ENCODE assay signal across 27 cellular contexts in genomic region chr22:29758068-29758622, GRCh38. TPM values are rescaled to one million over a fixed set of nuclear protein-coding genes. Genes with fewer than 3 reads are reported as not detected.
"Had no signal": no experiment of that assay in that cellular context is flagged by ENCODE, and none has a peak within 500 bp of the region (broad histone marks: within the 10 kb centered on the region; RNA-seq: fewer than 3 reads in every experiment).

No MANE protein-coding gene starts in this region.

- H3K36me3 ChIP-seq: MG63, Peyer's patch, SJSA1 had no signal

- DNase-seq: activated CD4-positive, alpha-beta memory T cell treated with anti-CD3 and anti-CD28 coated beads for 36 hours; activated CD4-positive, alpha-beta T cell treated with anti-CD3 and anti-CD28 coated beads, Interleukin-2, amount 10 ng/mL, durations not matched to agents 24 days and 14 days; activated CD4-positive, CD25-positive, alpha-beta regulatory T cell treated with anti-CD3 and anti-CD28 coated beads, Interleukin-2, amount 50 U/mL, for 72 hours; activated CD8-positive, alpha-beta memory T cell treated with anti-CD3 and anti-CD28 coated beads for 24 hours; activated effector memory CD4-positive, alpha-beta T cell treated with anti-CD3 and anti-CD28 coated beads, Interleukin-2, amount 50 U/mL, for 16 hours; activated naive CD4-positive, alpha-beta T cell treated with anti-CD3 and anti-CD28 coated beads for 36 hours; activated T-cell treated with anti-CD3 and anti-CD28 coated beads, Interleukin-2, amount 50 U/mL, for 4 hours; amygdala; central memory CD4-positive, alpha-beta T cell; MG63; MV-4-11; NCI-H1105; NCI-H1436; NCI-H1694 treated with DMSO at 0.1 percent for 48 hours; NCI-H2029 treated with DMSO at 0.1 percent for 48 hours; NCI-H345; NCI-H510A; NCI-H526 treated with DMSO at 0.1 percent for 48 hours; NK-92 treated with Interleukin-12 subunit alpha and Interleukin-12 subunit beta, amount 100 ng/mL, for 24 hours; Peyer's patch; SHP77; SW 1271 had no signal

- H3K4me1 ChIP-seq: Peyer's patch had no signal

- H3K4me3 ChIP-seq: MG63, Peyer's patch, SJSA1 had no signal

- ATAC-seq: activated T-cell treated with anti-CD3 and anti-CD28 coated beads, Interleukin-2, amount 50 U/mL, for 4 hours; SK-N-SH treated with all-trans-retinoic acid at 6 μM for 48 hours; WTC11 had no signal

- H3K9me3 ChIP-seq: MG63, Peyer's patch, SJSA1 had no signal

- H3K27ac ChIP-seq: Peyer's patch had no signal

- H3K27me3 ChIP-seq: MG63, Peyer's patch, SJSA1 had no signal

RNA-seq across cellular contexts. Expression of gene CABP7, which starts 38.3 kb away (rescaled TPM):
- total RNA-seq: activated CD4-positive, alpha-beta T cell treated with anti-CD3 and anti-CD28 coated beads, Interleukin-2, amount 10 ng/mL, durations not matched to agents 24 days and 14 days; astrocyte; chondrocyte; SJSA1 had no signal
